Comparison of ENCODE assay signal across 10 cellular contexts in the genomic region with DNA sequence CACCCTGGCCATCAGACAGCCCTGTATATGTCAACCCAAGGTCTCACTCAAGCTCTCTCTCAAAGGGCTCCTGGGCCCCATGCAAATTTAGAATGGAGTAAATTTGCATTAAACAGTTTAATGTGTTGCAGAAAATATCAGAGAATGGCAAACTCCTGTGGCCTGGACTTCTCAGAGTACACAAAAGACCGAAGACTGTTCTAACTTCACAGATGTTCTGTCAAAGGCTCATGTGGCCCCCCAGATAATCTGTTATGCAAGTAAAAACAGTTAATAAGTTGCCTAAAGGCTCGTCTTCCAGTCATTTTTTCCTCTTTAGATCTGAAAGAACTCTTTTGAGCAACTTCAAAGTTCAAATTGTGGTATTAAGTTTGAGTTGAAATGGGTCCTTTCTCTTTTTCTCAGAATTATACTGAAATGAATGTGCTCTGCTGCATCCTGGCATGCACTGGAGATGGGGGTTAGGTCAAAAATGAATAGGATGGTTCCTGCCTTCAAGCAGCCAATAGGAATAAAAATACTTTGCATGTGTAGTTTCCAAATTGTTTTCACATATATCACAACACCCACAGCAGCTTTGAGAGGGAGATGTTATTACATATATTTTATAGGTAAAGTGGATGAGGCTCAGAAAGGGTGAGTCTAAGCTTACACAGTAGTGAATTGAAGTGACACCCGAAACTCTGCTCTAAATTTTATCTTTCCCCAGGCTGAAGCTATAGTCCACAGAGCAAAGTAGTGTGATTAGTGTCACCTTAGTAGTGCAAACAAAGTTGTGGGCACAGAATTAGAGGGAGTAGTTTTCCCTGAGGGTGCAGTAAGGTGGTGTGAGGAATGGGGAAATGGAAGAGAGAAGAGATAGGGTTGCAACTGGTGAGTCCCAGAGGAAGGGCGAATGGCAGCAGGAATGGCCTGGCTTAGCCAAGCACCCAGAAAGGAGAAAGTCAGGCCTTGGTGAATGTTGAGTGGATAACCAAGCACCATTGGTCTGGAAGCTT.
DNase-seq lines count a peak whose midpoint lies in the region; ATAC-seq and TF ChIP-seq lines count a peak whose summit lies in the region.
"Had no signal": no experiment of that assay in that cellular context is flagged by ENCODE, and none has a peak within 500 bp of the region (broad histone marks: within the 10 kb centered on the region; RNA-seq: fewer than 3 reads in every experiment).

No MANE protein-coding gene starts in this region.

- H3K36me3 ChIP-seq in mucosa of descending colon (ENCODE audit: low read depth): no peaks in the 10 kb centered on the region

- no peaks in the 10 kb centered on the region for H3K27me3 Mint-ChIP-seq in activated CD4-positive, alpha-beta memory T cell treated with anti-CD3 and anti-CD28 coated beads, Interleukin-2, amount 10 ng/mL, durations not matched to agents 7 days and 5 days

- no peaks in the 10 kb centered on the region for H3K4me1 ChIP-seq in mucosa of descending colon (ENCODE audit: low read depth)

- H3K4me3 Mint-ChIP-seq in activated CD4-positive, alpha-beta memory T cell treated with anti-CD3 and anti-CD28 coated beads, Interleukin-2, amount 10 ng/mL, durations not matched to agents 7 days and 5 days: no peak overlapping the region

- H3K4me3 ChIP-seq in mucosa of descending colon: no peak overlapping the region
- H3K4me3 ChIP-seq: psoas muscle had no signal

- no peak for TF ChIP-seq CTCF in mucosa of descending colon (IDR thresholded peaks at IDR 0.05)

- POLR2A ChIA-PET in activated CD4-positive, alpha-beta memory T cell treated with anti-CD3 and anti-CD28 coated beads, Interleukin-2, amount 10 ng/mL, durations not matched to agents 7 days and 5 days (lab: Charles Lee): interaction anchor here (2.2 kb wide), 1 partner anchor 70 kb away, joined by 13 read pairs; no protein-coding TSS in a partner anchor

- no peaks in the 10 kb centered on the region for H3K9me3 Mint-ChIP-seq in activated CD4-positive, alpha-beta memory T cell treated with anti-CD3 and anti-CD28 coated beads, Interleukin-2, amount 10 ng/mL, durations not matched to agents 7 days and 5 days

- DNase-seq in stimulated activated CD4-positive, alpha-beta T cell treated with anti-CD3 and anti-CD28 coated beads, Interleukin-4, amount 100 ng/mL, for 24 hours: peak; percentile 25
- no peak for DNase-seq in stimulated activated CD4-positive, alpha-beta T cell treated with anti-CD3 and anti-CD28 coated beads, Interleukin-4, amount 100 ng/mL, for 1 hour
- DNase-seq in activated CD4-positive, alpha-beta memory T cell treated with anti-CD3 and anti-CD28 coated beads, Interleukin-2, amount 10 ng/mL, durations not matched to agents 7 days and 5 days: peak; percentile 21
- DNase-seq in substantia nigra (lab: John Stamatoyannopoulos, UW) (no peak), mucosa of descending colon (no peak), NCI-H187 treated with DMSO at 0.1 percent for 48 hours (lab: John Stamatoyannopoulos, UW) (no peak)
- DNase-seq: GOT3, psoas muscle had no signal

- CTCF ChIA-PET in activated CD4-positive, alpha-beta memory T cell treated with anti-CD3 and anti-CD28 coated beads, Interleukin-2, amount 10 ng/mL, durations not matched to agents 7 days and 5 days (lab: Charles Lee): no interaction called here

- intact Hi-C loops in mucosa of descending colon (cut with DNase I, micrococcal nuclease): no loop called here

- H3K4me1 Mint-ChIP-seq in activated CD4-positive, alpha-beta memory T cell treated with anti-CD3 and anti-CD28 coated beads, Interleukin-2, amount 10 ng/mL, durations not matched to agents 7 days and 5 days: peaks cover 41% of the 10 kb centered on the region

- ATAC-seq in HG02798 (IDR thresholded peaks at IDR 0.05; ENCODE audit: poor library complexity, unreplicated experiment) (peak; percentile 71), mucosa of descending colon (no peak), GM21367 (IDR thresholded peaks at IDR 0.05; ENCODE audit: unreplicated experiment) (no peak)
- ATAC-seq: psoas muscle had no signal

- H3K36me3 Mint-ChIP-seq in activated CD4-positive, alpha-beta memory T cell treated with anti-CD3 and anti-CD28 coated beads, Interleukin-2, amount 10 ng/mL, durations not matched to agents 7 days and 5 days (ENCODE audit: low read depth): peaks cover 5% of the 10 kb centered on the region

- peak overlapping the region; percentile 79 for H3K27ac Mint-ChIP-seq in activated CD4-positive, alpha-beta memory T cell treated with anti-CD3 and anti-CD28 coated beads, Interleukin-2, amount 10 ng/mL, durations not matched to agents 7 days and 5 days

- peak overlapping the region; percentile 94 for H3K27ac ChIP-seq in substantia nigra (ENCODE audit: low read depth, low read length, poor library complexity, severe bottlenecking)

- H3K9me3 ChIP-seq in mucosa of descending colon: no peaks in the 10 kb centered on the region
- H3K9me3 ChIP-seq: psoas muscle had no signal

Comparison
In these comparisons a context has a peak if more than half of its experiments do, and no peak if none do; other contexts are left out.
1. DNase-seq: peak in stimulated activated CD4-positive, alpha-beta T cell treated with anti-CD3 and anti-CD28 coated beads, Interleukin-4, amount 100 ng/mL, for 24 hours (single experiment) and activated CD4-positive, alpha-beta memory T cell treated with anti-CD3 and anti-CD28 coated beads, Interleukin-2, amount 10 ng/mL, durations not matched to agents 7 days and 5 days (single experiment); none in stimulated activated CD4-positive, alpha-beta T cell treated with anti-CD3 and anti-CD28 coated beads, Interleukin-4, amount 100 ng/mL, for 1 hour (single experiment), substantia nigra (0 of 49), mucosa of descending colon (0 of 3) and NCI-H187 treated with DMSO at 0.1 percent for 48 hours (single experiment).